Comparison of ENCODE assay signal across 16 cellular contexts in the genomic region with DNA sequence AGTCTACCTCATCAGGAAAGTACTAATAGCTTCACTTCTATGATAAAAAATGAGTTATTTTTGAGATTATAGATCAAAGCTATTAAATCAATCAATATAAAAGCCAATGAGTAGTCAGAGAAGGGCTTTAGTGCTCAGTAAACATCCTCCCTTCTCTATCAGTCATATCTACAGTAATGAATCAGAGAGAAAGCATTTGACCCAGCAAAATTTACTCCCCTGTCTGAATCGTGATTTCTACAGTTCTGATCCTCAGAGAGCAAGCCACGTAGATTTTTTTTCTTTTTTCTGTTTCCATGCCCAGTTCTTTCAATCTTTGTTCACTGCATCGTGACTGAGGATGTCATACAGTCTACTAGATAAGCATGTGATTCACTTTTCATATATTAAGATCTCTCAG. TPM values are rescaled to one million over a fixed set of nuclear protein-coding genes. Genes with fewer than 3 reads are reported as not detected.
DNase-seq lines count a peak whose midpoint lies in the region; ATAC-seq and TF ChIP-seq lines count a peak whose summit lies in the region.
"Had no signal": no experiment of that assay in that cellular context is flagged by ENCODE, and none has a peak within 500 bp of the region (broad histone marks: within the 10 kb centered on the region; RNA-seq: fewer than 3 reads in every experiment).

No MANE protein-coding gene starts in this region.

- H3K4me1 Mint-ChIP-seq in activated CD4-positive, alpha-beta T cell treated with anti-CD3 and anti-CD28 coated beads for 36 hours: peaks cover 19% of the 10 kb centered on the region
- H3K4me1 Mint-ChIP-seq: endodermal cell had no signal

- no peak overlapping the region for H3K27ac Mint-ChIP-seq in activated CD4-positive, alpha-beta T cell treated with anti-CD3 and anti-CD28 coated beads for 36 hours
- H3K27ac Mint-ChIP-seq: endodermal cell had no signal

- no peaks in the 10 kb centered on the region for H3K9me3 Mint-ChIP-seq in activated CD4-positive, alpha-beta T cell treated with anti-CD3 and anti-CD28 coated beads for 36 hours (ENCODE audit: low read depth)

- ATAC-seq in activated CD4-positive, alpha-beta T cell treated with anti-CD3 and anti-CD28 coated beads for 36 hours: peak; percentile 93
- no peak for ATAC-seq in HG02885 (IDR thresholded peaks at IDR 0.05; ENCODE audit: poor library complexity, unreplicated experiment)
- ATAC-seq: heart left ventricle had no signal

- no peaks in the 10 kb centered on the region for H3K27me3 Mint-ChIP-seq in activated CD4-positive, alpha-beta T cell treated with anti-CD3 and anti-CD28 coated beads for 36 hours

- H3K4me3 ChIP-seq in fibroblast of the aortic adventitia (ENCODE audit: low read depth, low read length): no peak overlapping the region
- H3K4me3 ChIP-seq: heart left ventricle, left ventricle myocardium inferior had no signal

- in situ Hi-C loops in SK-MEL-5 (cut with HindIII; ENCODE audit: low pct_unique_long_range_greater_than_20kb, low sequenced_read_pairs): no loop called here

- POLR2A ChIA-PET in activated CD4-positive, alpha-beta T cell treated with anti-CD3 and anti-CD28 coated beads for 36 hours (lab: Charles Lee): no interaction called here

- CTCF ChIA-PET in activated CD4-positive, alpha-beta T cell treated with anti-CD3 and anti-CD28 coated beads for 36 hours (lab: Charles Lee): interaction anchor here (0.6 to 1.2 kb wide), 6 partner anchors 9 to 161 kb away, joined by 3 read pairs; no protein-coding TSS in a partner anchor

- DNase-seq in activated CD4-positive, alpha-beta T cell treated with anti-CD3 and anti-CD28 coated beads for 36 hours: no peak
- no peak for DNase-seq in activated CD4-positive, alpha-beta T cell treated with anti-CD3 and anti-CD28 coated beads, Interleukin-2, amount 50 U/mL, for 4 hours
- DNase-seq in SK-MEL-5 (ENCODE audit: low read depth, low spot score): peak; percentile 86
- DNase-seq in fibroblast of the aortic adventitia (ENCODE audit: low read depth): peak; percentile 59
- DNase-seq in stromal cell of bone marrow (ENCODE audit: low read depth): peak; percentile 29
- DNase-seq in H4 (ENCODE audit: low spot score): no peak
- DNase-seq in posterior cingulate gyrus: no peak
- DNase-seq: activated CD4-positive, CD25-positive, alpha-beta regulatory T cell; COR-L47; endodermal cell; heart left ventricle; left ventricle myocardium inferior; NCI-H2029 treated with DMSO at 0.1 percent for 48 hours; NCI-H774 had no signal

- no peak overlapping the region for H3K4me3 Mint-ChIP-seq in activated CD4-positive, alpha-beta T cell treated with anti-CD3 and anti-CD28 coated beads for 36 hours
- H3K4me3 Mint-ChIP-seq: endodermal cell, neural crest cell had no signal

- no peak for TF ChIP-seq CTCF in fibroblast of the aortic adventitia (IDR thresholded peaks at IDR 0.05; ENCODE audit: insufficient read depth, low read length)

- no peaks in the 10 kb centered on the region for H3K36me3 Mint-ChIP-seq in activated CD4-positive, alpha-beta T cell treated with anti-CD3 and anti-CD28 coated beads for 36 hours (ENCODE audit: low read depth)

- intact Hi-C loops in activated CD4-positive, alpha-beta T cell treated with anti-CD3 and anti-CD28 coated beads for 36 hours (cut with DNase I, micrococcal nuclease): no loop called here
- intact Hi-C loops in posterior cingulate gyrus (cut with DNase I): no loop called here

RNA-seq across cellular contexts. Expression of a gene that starts 16.2 kb away (rescaled TPM):
- 10 to 100 TPM; 16.7 to 24.5 TPM for total RNA-seq in activated CD4-positive, alpha-beta T cell treated with anti-CD3 and anti-CD28 coated beads for 36 hours
- total RNA-seq in SK-MEL-5 (2014; rRNA removed; shearing (Covaris generic)): 13.8 and 17.9 TPM in 2 replicates
- 16.2 and 25.3 TPM in 2 replicates for polyA plus RNA-seq in SK-MEL-5 (2015; cell fraction: cytosol; rRNA removed)
- 14.8 and 17.1 TPM in 2 replicates for polyA plus RNA-seq in SK-MEL-5 (2015; cell fraction: nucleus; rRNA removed)
- total RNA-seq in fibroblast of the aortic adventitia (ENCODE audit: low replicate concordance): 44.3 and 120 TPM in 2 replicates
- 13.7 and 28.0 TPM in 2 replicates for total RNA-seq in H4 (2014; rRNA removed; shearing (Covaris generic))

Comparison
In these comparisons a context has a peak if more than half of its experiments do, and no peak if none do; other contexts are left out.
1. DNase-seq: peak in SK-MEL-5 (single experiment), fibroblast of the aortic adventitia (single experiment) and stromal cell of bone marrow (single experiment); none in activated CD4-positive, alpha-beta T cell treated with anti-CD3 and anti-CD28 coated beads for 36 hours (single experiment), activated CD4-positive, alpha-beta T cell treated with anti-CD3 and anti-CD28 coated beads, Interleukin-2, amount 50 U/mL, for 4 hours (0 of 2), H4 (single experiment) and posterior cingulate gyrus (0 of 10).